8 cellular contexts compared by ENCODE assay signal in genomic region chr1:61742620-61743431, GRCh38. TPM values are rescaled to one million over a fixed set of nuclear protein-coding genes. Genes with fewer than 3 reads are reported as not detected.
DNase-seq lines count a peak whose midpoint lies in the region; ATAC-seq, FAIRE-seq and TF ChIP-seq lines count a peak whose summit lies in the region.

No MANE protein-coding gene starts in this region.

- WGBS in HepG2 (ENCODE audit: low lambda C conversion rate), result 5% methylated on average over 5 of the region's 74 CpGs

- 0 out of 2 replicates have a peak, but pooled peaks have one; percentile 5 for TF ChIP-seq RAD21 in HepG2 (CRISPR knock-in tag; IDR thresholded peaks at IDR 0.05)

- H3K79me2 ChIP-seq in HepG2 (ENCODE audit: insufficient read depth, low read length), result peaks cover 6% of the 10 kb centered on the region

- no peaks in the 10 kb centered on the region for H3K9me3 ChIP-seq in HepG2 (ENCODE audit: low read length)

- peak overlapping the region; percentile 67 for H3K9ac ChIP-seq in HepG2 (ENCODE audit: insufficient read depth, low read depth, low read length)

- intact Hi-C loops in HepG2 (cut with micrococcal nuclease; ENCODE audit: unreplicated experiment), result no loop called here

- no peaks in the 10 kb centered on the region for H4K20me1 ChIP-seq in HepG2 (ENCODE audit: insufficient read depth, low read length)

- CTCF ChIA-PET in HepG2 (lab: Yijun Ruan, JAX; ENCODE audit: low intra/inter-chr PET ratio, low total read pairs), result no interaction called here

- TF ChIP-seq CTCF in C4-2B (conservative IDR thresholded peaks at IDR 0.05), result no peak
- TF ChIP-seq CTCF in HepG2 (CRISPR knock-in tag; IDR thresholded peaks at IDR 0.05), result no peak

- H3K36me3 ChIP-seq in HepG2 (replicated peaks in 1 of 2; ENCODE audit: control insufficient read depth in 1 of 2, insufficient read depth in 2 of 2, low read length in 2 of 2), result no peaks in the 10 kb centered on the region

- TF ChIP-seq EP300 in HepG2 (IDR thresholded peaks at IDR 0.05; ENCODE audit: low read depth in 2 of 2, low read length in 2 of 2) (no peak), HepG2 (CRISPR knock-in tag; IDR thresholded peaks at IDR 0.05; ENCODE audit: borderline replicate concordance) (no peak)

- no peak; a peak in 2 of 4 replicates for TF ChIP-seq POLR2A in HepG2 (IDR thresholded peaks at IDR 0.05; ENCODE audit: insufficient read depth in 1 of 2, low read depth in 2 of 2, low read length in 2 of 2)

- in situ Hi-C loops in HepG2 (cut with HindIII; ENCODE audit: extremely low pct_ligation_motif_present, low pct_unique_long_range_greater_than_20kb), result no loop called here

- H3K27ac ChIP-seq in C4-2B (peak overlapping the region; percentile 86), HepG2 (ENCODE audit: extremely low read length, insufficient read depth, low read length) (peak overlapping the region; percentile 75)

- POLR2A ChIA-PET in HepG2 (lab: Yijun Ruan, JAX), result interaction anchor here (0.5 to 1.1 kb wide), 2 partner anchors 10 kb away, joined by 3 read pairs; no protein-coding TSS in a partner anchor

- H3K4me3 ChIP-seq in HepG2 (replicated peaks in 1 of 3; ENCODE audit: insufficient read depth in 1 of 3, low read depth in 2 of 3, low read length in 3 of 3), result peak overlapping the region; percentile 60 to 88 (median 78)

- peak overlapping the region; percentile 67 for H3K4me2 ChIP-seq in HepG2 (ENCODE audit: low read depth, low read length)

- no peak for FAIRE-seq in HepG2 (lab: Jason Lieb, UNC)

- no peaks in the 10 kb centered on the region for H3K27me3 ChIP-seq in HepG2 (ENCODE audit: control insufficient read depth in 1 of 2, insufficient read depth in 2 of 2, low read length in 2 of 2)

- ATAC-seq in GM19023 (IDR thresholded peaks at IDR 0.05; ENCODE audit: unreplicated experiment) (peak; percentile 70), HG03097 (IDR thresholded peaks at IDR 0.05; ENCODE audit: low FRiP score, unreplicated experiment) (peak; percentile 57), HepG2 (peak; percentile 89)

- no TSS peak for BruUV-seq in HepG2 (replicated peaks; lab: Mats Ljungman, UMichigan)

- H2AFZ ChIP-seq in HepG2 (ENCODE audit: low read length), result no peak overlapping the region

- DNase-seq in RPMI7951 (ENCODE audit: low read depth) (peak; percentile 76), dermis microvascular lymphatic vessel endothelial cell (ENCODE audit: low read depth in 2 of 2) (peak; percentile 23 to 46), HepG2 (ENCODE audit: low spot score) (peak; percentile 12), NCI-H1694 (lab: John Stamatoyannopoulos, UW) (no peak)
- DNase-seq in stimulated activated CD8-positive, alpha-beta memory T cell treated with anti-CD3 and anti-CD28 coated beads, Interleukin-7, amount 100 ng/mL, for 4 hours (ENCODE audit: low read depth in 2 of 2), result peak; percentile 12 to 47

- H3K4me1 ChIP-seq in HepG2 (ENCODE audit: insufficient read depth, low read length), result peaks cover 39% of the 10 kb centered on the region

TF ChIP-seq in HepG2, 621 proteins besides CTCF, POLR2A, EP300 and RAD21 (continues in another document):
- TF ChIP-seq PATZ1 (CRISPR knock-in tag; IDR thresholded peaks at IDR 0.05), result 0 out of 2 replicates have a peak, but pooled peaks have one; percentile 7
- TF ChIP-seq, protein P1, sequence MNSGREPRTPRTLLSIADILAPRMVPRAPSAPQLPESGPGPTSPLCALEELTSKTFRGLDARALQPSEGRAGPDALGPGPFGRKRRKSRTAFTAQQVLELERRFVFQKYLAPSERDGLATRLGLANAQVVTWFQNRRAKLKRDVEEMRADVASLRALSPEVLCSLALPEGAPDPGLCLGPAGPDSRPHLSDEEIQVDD (CRISPR knock-in tag; IDR thresholded peaks at IDR 0.05; ENCODE audit: borderline replicate concordance), result no peak
- TF ChIP-seq KLF6 (CRISPR knock-in tag; IDR thresholded peaks at IDR 0.05), result 0 out of 2 replicates have a peak, but pooled peaks have one; percentile 4
- TF ChIP-seq FOSL2 (CRISPR knock-in tag; IDR thresholded peaks at IDR 0.05), result no peak
- no peak for TF ChIP-seq ERF (CRISPR knock-in tag; IDR thresholded peaks at IDR 0.05)
- TF ChIP-seq MEIS2 (CRISPR knock-in tag; IDR thresholded peaks at IDR 0.05), result no peak
- peak; percentile 63; the same call in 1 of the 2 replicates for TF ChIP-seq NR2C2 (CRISPR knock-in tag; IDR thresholded peaks at IDR 0.05; ENCODE audit: borderline replicate concordance)
- TF ChIP-seq JUNB (CRISPR knock-in tag; IDR thresholded peaks at IDR 0.05; ENCODE audit: borderline replicate concordance), result no peak

RNA-seq across cellular contexts. Expression of gene PATJ, which starts 0.5 kb away (rescaled TPM):
- 6.1 and 6.9 TPM in 2 replicates for total RNA-seq in RPMI7951 (2014; rRNA removed; shearing (Covaris generic))
- total RNA-seq in dermis microvascular lymphatic vessel endothelial cell (4.0 and 4.9 TPM in 2 replicates), HepG2 (2016; rRNA removed; fragmentation: Illumina TruSeq; extraction: Trizol) (16.8 and 18.0 TPM in 2 replicates)
- total RNA-seq in HepG2 (2016; cell fraction: cytosol; rRNA removed; fragmentation: Illumina TruSeq; extraction: Trizol; ENCODE audit: low read depth), result 4.5 and 6.0 TPM in 2 replicates
- 14.4 and 17.4 TPM in 2 replicates for total RNA-seq in HepG2 (2016; cell fraction: insoluble cytoplasmic fraction; rRNA removed; fragmentation: Illumina TruSeq; extraction: Trizol)
- total RNA-seq in HepG2 (2016; cell fraction: membrane; rRNA removed; fragmentation: Illumina TruSeq; extraction: Trizol), result 8.1 and 8.2 TPM in 2 replicates
- 34.5 and 41.0 TPM in 2 replicates for total RNA-seq in HepG2 (2016; cell fraction: nucleus; rRNA removed; fragmentation: Illumina TruSeq; extraction: Trizol)
- 6.2 and 6.4 TPM in 2 replicates for polyA plus RNA-seq in HepG2 (2011; rRNA removed)
- polyA plus RNA-seq in HepG2 (2011; cell fraction: cytosol; rRNA removed), result 2.5 and 3.6 TPM in 2 replicates
- 5.8 and 9.0 TPM in 2 replicates for polyA plus RNA-seq in HepG2 (2011; cell fraction: nucleus; rRNA removed)
- polyA plus RNA-seq in HepG2 (2012), result 9.2 and 10.9 TPM in 2 replicates
- polyA plus RNA-seq in HepG2 (2016; cell fraction: cytosol; fragmentation: Illumina TruSeq; extraction: Trizol; ENCODE audit: low read depth), result 0.66 and 1.0 TPM in 2 replicates
- polyA plus RNA-seq in HepG2 (2016; cell fraction: insoluble cytoplasmic fraction; fragmentation: Illumina TruSeq; extraction: Trizol; ENCODE audit: low read depth), result 5.1 and 6.6 TPM in 2 replicates
- 0.99 and 1.1 TPM in 2 replicates for polyA plus RNA-seq in HepG2 (2016; cell fraction: membrane; fragmentation: Illumina TruSeq; extraction: Trizol; ENCODE audit: low read depth)
- polyA plus RNA-seq in HepG2 (2016; cell fraction: nucleus; fragmentation: Illumina TruSeq; extraction: Trizol; ENCODE audit: insufficient read depth, low read depth), result 10.4 and 13.2 TPM in 2 replicates
- polyA minus RNA-seq in HepG2 (2011; rRNA and poly(A)+ RNA removed; ENCODE audit: low replicate concordance), result 17.4 and 19.3 TPM in 2 replicates
- polyA minus RNA-seq in HepG2 (2011; cell fraction: cytosol; rRNA and poly(A)+ RNA removed), result 11.3 and 16.1 TPM in 2 replicates
- 97.9 and 115 TPM in 2 replicates for polyA minus RNA-seq in HepG2 (2011; cell fraction: nucleus; rRNA and poly(A)+ RNA removed)

RNA-seq across cellular contexts. Expression of gene TM2D1, which starts 17.9 kb away (rescaled TPM):
- total RNA-seq in RPMI7951 (2014; rRNA removed; shearing (Covaris generic)), result 89.5 and 91.2 TPM in 2 replicates
- total RNA-seq in dermis microvascular lymphatic vessel endothelial cell, result 35.8 and 64.2 TPM in 2 replicates
- 13.6 and 26.6 TPM in 2 replicates for total RNA-seq in HepG2 (2016; rRNA removed; fragmentation: Illumina TruSeq; extraction: Trizol)
- 7.2 and 10.4 TPM in 2 replicates for total RNA-seq in HepG2 (2016; cell fraction: cytosol; rRNA removed; fragmentation: Illumina TruSeq; extraction: Trizol; ENCODE audit: low read depth)
- total RNA-seq in HepG2 (2016; cell fraction: insoluble cytoplasmic fraction; rRNA removed; fragmentation: Illumina TruSeq; extraction: Trizol), result 13.0 and 24.5 TPM in 2 replicates
- 11.2 and 11.3 TPM in 2 replicates for total RNA-seq in HepG2 (2016; cell fraction: membrane; rRNA removed; fragmentation: Illumina TruSeq; extraction: Trizol)
- total RNA-seq in HepG2 (2016; cell fraction: nucleus; rRNA removed; fragmentation: Illumina TruSeq; extraction: Trizol), result 38.4 and 39.9 TPM in 2 replicates
- polyA plus RNA-seq in HepG2 (2011; rRNA removed), result 49.0 and 49.2 TPM in 2 replicates
- 30.3 and 42.8 TPM in 2 replicates for polyA plus RNA-seq in HepG2 (2011; cell fraction: cytosol; rRNA removed)
- 27.1 and 36.2 TPM in 2 replicates for polyA plus RNA-seq in HepG2 (2011; cell fraction: nucleus; rRNA removed)
- 39.0 and 47.2 TPM in 2 replicates for polyA plus RNA-seq in HepG2 (2012)
- polyA plus RNA-seq in HepG2 (2016; cell fraction: cytosol; fragmentation: Illumina TruSeq; extraction: Trizol; ENCODE audit: low read depth), result 6.5 and 7.6 TPM in 2 replicates
- 12.9 and 14.8 TPM in 2 replicates for polyA plus RNA-seq in HepG2 (2016; cell fraction: insoluble cytoplasmic fraction; fragmentation: Illumina TruSeq; extraction: Trizol; ENCODE audit: low read depth)
- polyA plus RNA-seq in HepG2 (2016; cell fraction: membrane; fragmentation: Illumina TruSeq; extraction: Trizol; ENCODE audit: low read depth), result 7.5 and 9.9 TPM in 2 replicates
- 35.0 and 43.3 TPM in 2 replicates for polyA plus RNA-seq in HepG2 (2016; cell fraction: nucleus; fragmentation: Illumina TruSeq; extraction: Trizol; ENCODE audit: insufficient read depth, low read depth)
- 14.3 and 21.4 TPM in 2 replicates for polyA minus RNA-seq in HepG2 (2011; rRNA and poly(A)+ RNA removed; ENCODE audit: low replicate concordance)
- 21.5 and 25.8 TPM in 2 replicates for polyA minus RNA-seq in HepG2 (2011; cell fraction: cytosol; rRNA and poly(A)+ RNA removed)
- polyA minus RNA-seq in HepG2 (2011; cell fraction: nucleus; rRNA and poly(A)+ RNA removed), result 70.6 and 76.6 TPM in 2 replicates
